8 cellular contexts compared by ENCODE assay signal in the genomic region with DNA sequence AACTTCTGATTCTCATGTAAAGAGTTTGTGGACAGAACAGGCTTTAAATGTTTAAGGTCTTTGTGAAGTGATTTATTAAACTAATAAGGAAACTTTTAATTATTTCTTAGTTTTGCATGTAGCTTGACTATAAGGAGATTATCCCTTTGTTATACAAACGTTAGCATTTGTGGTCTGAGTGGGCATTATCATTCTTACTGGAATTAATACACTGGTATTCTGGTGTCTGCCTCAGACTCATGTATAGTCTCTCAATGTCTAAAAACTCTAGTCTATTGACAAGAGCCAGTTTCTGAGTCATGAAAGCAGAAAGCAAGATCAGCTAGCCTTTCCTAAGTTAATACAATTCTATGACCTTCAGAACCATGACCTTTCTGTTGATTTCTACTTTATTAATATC.
"Had no signal": no experiment of that assay in that cellular context is flagged by ENCODE, and none has a peak within 500 bp of the region (broad histone marks: within the 10 kb centered on the region; RNA-seq: fewer than 3 reads in every experiment).

No MANE protein-coding gene starts in this region.

- H3K36me3 Mint-ChIP-seq: IgD-negative memory B cell had no signal

- H2AFZ ChIP-seq: GM23338 had no signal

- FAIRE-seq: H1, H54, HepG2 had no signal

- H3K4me2 ChIP-seq: GM23338 had no signal

- DNase-seq: HCEC 1CT, KG1 had no signal

- H3K27ac ChIP-seq: HL-60 had no signal

- H3K4me1 Mint-ChIP-seq: IgD-negative memory B cell had no signal

- H3K27me3 Mint-ChIP-seq: IgD-negative memory B cell had no signal

- H3K4me3 Mint-ChIP-seq: GM23338, IgD-negative memory B cell had no signal

- H3K27ac Mint-ChIP-seq: GM23338, IgD-negative memory B cell had no signal

- H3K4me3 ChIP-seq: GM23338 had no signal
